In genomic region chr1:181327796-181328195, GRCh38 we compare ENCODE assay signal across 22 cellular contexts.
A peak's percentile ranks its signal among the peaks of the same experiment; 100 is the strongest.
DNase-seq lines count a peak whose midpoint lies in the region; TF ChIP-seq lines count a peak whose summit lies in the region.
"Had no signal": no experiment of that assay in that cellular context is flagged by ENCODE, and none has a peak within 500 bp of the region (broad histone marks: within the 10 kb centered on the region; RNA-seq: fewer than 3 reads in every experiment).

No MANE protein-coding gene starts in this region.

- no CpG with 5 or more reads among the region's 4 CpGs for whole genome bisulfite sequencing in neuronal stem cell (ENCODE audit: extremely low coverage in 2 of 2, insufficient read length in 2 of 2, insufficient replicate concordance in 1 of 2), 2 donors

- TF ChIP-seq CTCF in vagina (IDR thresholded peaks at IDR 0.05) (no peak), HFFc6 (IDR thresholded peaks at IDR 0.05) (no peak)

- no peak for DNase-seq in activated naive CD8-positive, alpha-beta T cell treated with anti-CD3 and anti-CD28 coated beads for 36 hours
- DNase-seq in neuronal stem cell (ENCODE audit: low spot score) = no peak
- DNase-seq in vagina (ENCODE audit: extremely low spot score in 2 of 2) = peak; percentile 49 to 67
- DNase-seq in SK-N-DZ (ENCODE audit: low spot score) = no peak
- DNase-seq in HFFc6 = no peak
- DNase-seq: 8988T; ACHN; AML-193; BE2C; CD4-positive, alpha-beta T cell; CD8-positive, alpha-beta memory T cell; DMS 273 treated with DMSO at 0.1 percent for 48 hours; DMS79; EL; GDM1; H9 had no signal

- H3K18ac ChIP-seq in neuronal stem cell (ENCODE audit: low read length) = peak overlapping the region; percentile 15

- H3K4me2 ChIP-seq in neuronal stem cell (ENCODE audit: insufficient read depth, low read length, poor library complexity, severe bottlenecking) = no peak overlapping the region
- H3K4me2 ChIP-seq: A549; BLaER1 treated with 17β-estradiol and CSF1 and Interleukin-3, amounts not matched to agents 10 nM and 100 nM; GM23338 had no signal

- H3K27me3 Mint-ChIP-seq in activated naive CD8-positive, alpha-beta T cell = no peaks in the 10 kb centered on the region
- H3K27me3 Mint-ChIP-seq in activated naive CD8-positive, alpha-beta T cell treated with anti-CD3 and anti-CD28 coated beads for 36 hours = no peaks in the 10 kb centered on the region
- peaks cover 18% of the 10 kb centered on the region for H3K27me3 Mint-ChIP-seq in HFFc6 (ENCODE audit: insufficient read depth)
- H3K27me3 Mint-ChIP-seq: CD4-positive, alpha-beta T cell had no signal

- H3K27ac ChIP-seq in neuronal stem cell (replicated peaks; ENCODE audit: low read length) (no peak overlapping the region), vagina (no peak overlapping the region)
- H3K27ac ChIP-seq: A549; BLaER1 treated with 17β-estradiol and CSF1 and Interleukin-3, amounts not matched to agents 10 nM and 100 nM had no signal

- H3K4me3 ChIP-seq in neuronal stem cell (ENCODE audit: low read length in 2 of 2) (no peak overlapping the region), vagina (no peak overlapping the region)
- H3K4me3 ChIP-seq: A549; BLaER1 treated with 17β-estradiol and CSF1 and Interleukin-3, amounts not matched to agents 10 nM and 100 nM; GM12878; GM23338 had no signal

- H3K4ac ChIP-seq in neuronal stem cell (ENCODE audit: low read length) = no peak overlapping the region

- H2BK15ac ChIP-seq in neuronal stem cell (ENCODE audit: low read length) = no peak overlapping the region

- H3K9me3 Mint-ChIP-seq in activated naive CD8-positive, alpha-beta T cell (ENCODE audit: low read depth) = no peaks in the 10 kb centered on the region
- peaks cover 3% of the 10 kb centered on the region for H3K9me3 Mint-ChIP-seq in activated naive CD8-positive, alpha-beta T cell treated with anti-CD3 and anti-CD28 coated beads for 36 hours
- no peaks in the 10 kb centered on the region for H3K9me3 Mint-ChIP-seq in HFFc6
- H3K9me3 Mint-ChIP-seq: CD4-positive, alpha-beta T cell; CD8-positive, alpha-beta memory T cell; GM23338; H9 had no signal

- H2BK5ac ChIP-seq in neuronal stem cell (ENCODE audit: low read length) = no peak overlapping the region

- H2BK120ac ChIP-seq in neuronal stem cell (ENCODE audit: low read depth, low read length) = no peak overlapping the region

- no peak for TF ChIP-seq POLR2A in vagina (IDR thresholded peaks at IDR 0.05)

- intact Hi-C loops in vagina (cut with DNase I) = no loop called here

- H3K4me1 ChIP-seq in neuronal stem cell (ENCODE audit: control insufficient read depth in 2 of 2, insufficient read depth in 1 of 2, low read depth in 1 of 2, low read length in 2 of 2) (peaks cover 0 to 4% of the 10 kb centered on the region in 2 donors), vagina (no peaks in the 10 kb centered on the region)
- H3K4me1 ChIP-seq: BE2C; BLaER1 treated with 17β-estradiol and CSF1 and Interleukin-3, amounts not matched to agents 10 nM and 100 nM had no signal

- no peak overlapping the region for H3K9ac ChIP-seq in neuronal stem cell (ENCODE audit: low read depth, low read length, poor library complexity)
- H3K9ac ChIP-seq: BLaER1 treated with 17β-estradiol and CSF1 and Interleukin-3, amounts not matched to agents 10 nM and 100 nM had no signal

- H3K9me3 ChIP-seq in neuronal stem cell (replicated peaks in 1 of 2; ENCODE audit: control insufficient read depth in 2 of 2, insufficient read depth in 1 of 2, low read depth in 1 of 2, low read length in 2 of 2) = peaks cover 0 to 2% of the 10 kb centered on the region in 2 donors
- no peaks in the 10 kb centered on the region for H3K9me3 ChIP-seq in vagina
- H3K9me3 ChIP-seq: A549; BE2C; BLaER1 treated with 17β-estradiol and CSF1 and Interleukin-3, amounts not matched to agents 10 nM and 100 nM had no signal

- no peak overlapping the region for H4K8ac ChIP-seq in neuronal stem cell (ENCODE audit: low read depth, low read length)

- peak overlapping the region; percentile 13 for H3K27ac Mint-ChIP-seq in activated naive CD8-positive, alpha-beta T cell
- no peak overlapping the region for H3K27ac Mint-ChIP-seq in activated naive CD8-positive, alpha-beta T cell treated with anti-CD3 and anti-CD28 coated beads for 36 hours
- no peak overlapping the region for H3K27ac Mint-ChIP-seq in HFFc6
- H3K27ac Mint-ChIP-seq: CD14-positive monocyte; CD4-positive, alpha-beta T cell; GM23338; H9 had no signal

- no peak overlapping the region for H2BK12ac ChIP-seq in neuronal stem cell (ENCODE audit: low read length)

- no peaks in the 10 kb centered on the region for H3K36me3 Mint-ChIP-seq in activated naive CD8-positive, alpha-beta T cell
- no peaks in the 10 kb centered on the region for H3K36me3 Mint-ChIP-seq in activated naive CD8-positive, alpha-beta T cell treated with anti-CD3 and anti-CD28 coated beads for 36 hours
- H3K36me3 Mint-ChIP-seq in HFFc6 (ENCODE audit: low read depth) = no peaks in the 10 kb centered on the region
- H3K36me3 Mint-ChIP-seq: CD14-positive monocyte; CD8-positive, alpha-beta memory T cell had no signal

- H3K14ac ChIP-seq in neuronal stem cell (ENCODE audit: low read length) = no peak overlapping the region

- H3K4me3 Mint-ChIP-seq in activated naive CD8-positive, alpha-beta T cell = no peak overlapping the region
- no peak overlapping the region for H3K4me3 Mint-ChIP-seq in activated naive CD8-positive, alpha-beta T cell treated with anti-CD3 and anti-CD28 coated beads for 36 hours
- no peak overlapping the region for H3K4me3 Mint-ChIP-seq in HFFc6
- H3K4me3 Mint-ChIP-seq: CD14-positive monocyte; CD4-positive, alpha-beta T cell; CD8-positive, alpha-beta memory T cell; GM23338; H9 had no signal

- no peak overlapping the region for H2AK5ac ChIP-seq in neuronal stem cell (ENCODE audit: low read depth, low read length)

- H3K23ac ChIP-seq in neuronal stem cell (ENCODE audit: low read depth, low read length, poor library complexity) = no peak overlapping the region

- H4K91ac ChIP-seq in neuronal stem cell (ENCODE audit: low read depth, low read length, poor library complexity) = no peak overlapping the region

- H3K36me3 ChIP-seq in neuronal stem cell (replicated peaks in 1 of 2; ENCODE audit: control insufficient read depth in 2 of 2, insufficient read depth in 2 of 2, low read length in 2 of 2) (no peaks in the 10 kb centered on the region), vagina (no peaks in the 10 kb centered on the region)
- H3K36me3 ChIP-seq: BE2C; BLaER1 treated with 17β-estradiol and CSF1 and Interleukin-3, amounts not matched to agents 10 nM and 100 nM had no signal

- no peaks in the 10 kb centered on the region for H3K79me1 ChIP-seq in neuronal stem cell (ENCODE audit: low read depth, low read length)

- H2AFZ ChIP-seq in neuronal stem cell (ENCODE audit: low read length) = no peak overlapping the region
- H2AFZ ChIP-seq: GM23338 had no signal

- H3K27me3 ChIP-seq in neuronal stem cell (ENCODE audit: control insufficient read depth in 3 of 3, insufficient read depth in 3 of 3, low read depth in 1 of 3, low read length in 3 of 3) = peaks cover 0 to 5% (median 0%) of the 10 kb centered on the region in 3 experiments
- H3K27me3 ChIP-seq in vagina = no peaks in the 10 kb centered on the region
- H3K27me3 ChIP-seq: BE2C; BLaER1 treated with 17β-estradiol and CSF1 and Interleukin-3, amounts not matched to agents 10 nM and 100 nM had no signal

- H3K4me1 Mint-ChIP-seq in activated naive CD8-positive, alpha-beta T cell (ENCODE audit: low read depth) = peaks cover 25% of the 10 kb centered on the region
- H3K4me1 Mint-ChIP-seq in activated naive CD8-positive, alpha-beta T cell treated with anti-CD3 and anti-CD28 coated beads for 36 hours = peaks cover 11% of the 10 kb centered on the region
- H3K4me1 Mint-ChIP-seq in HFFc6 (ENCODE audit: low read depth) = no peaks in the 10 kb centered on the region
- H3K4me1 Mint-ChIP-seq: CD14-positive monocyte, GM23338, H9 had no signal

Comparison
In these comparisons a context has a peak if more than half of its experiments do, and no peak if none do; other contexts are left out.
1. DNase-seq: peak in vagina (2 of 2); none in activated naive CD8-positive, alpha-beta T cell treated with anti-CD3 and anti-CD28 coated beads for 36 hours (single experiment), neuronal stem cell (single experiment), SK-N-DZ (single experiment) and HFFc6 (single experiment).